ENCODE assay signal across 4 cellular contexts in the genomic region with DNA sequence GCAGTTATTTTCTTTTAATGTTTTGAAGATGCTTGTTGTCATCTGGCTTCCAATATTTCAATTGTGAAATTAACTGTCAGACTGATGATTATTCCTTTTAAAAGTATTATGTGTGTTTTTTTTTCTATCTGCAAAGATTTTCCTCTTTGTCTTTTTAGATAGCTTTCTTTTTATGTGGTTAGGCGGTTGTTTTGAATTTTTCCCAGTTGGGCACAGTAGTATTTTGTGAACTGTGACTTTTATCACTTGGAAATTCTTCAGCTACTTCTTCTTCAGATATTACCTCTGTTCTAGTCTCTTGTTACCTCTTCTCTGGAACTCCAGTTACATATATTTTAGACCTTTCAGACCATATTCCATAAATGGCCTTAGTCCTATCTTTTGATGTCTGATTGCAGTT.
A peak's percentile ranks its signal among the peaks of the same experiment; 100 is the strongest.
DNase-seq lines count a peak whose midpoint lies in the region; ATAC-seq, FAIRE-seq and TF ChIP-seq lines count a peak whose summit lies in the region.
"Not testable (repeated sequence)": the region's sequence is repeated elsewhere in the genome, so short reads cannot be mapped to it uniquely, and the experiment has no call there.

No MANE protein-coding gene starts in this region.

- not testable (repeated sequence) for H3K79me2 ChIP-seq in DND-41 (ENCODE audit: insufficient read depth, low read length); K562 (ENCODE audit: control insufficient read depth, insufficient read depth, low read length)

- H3K9me3 ChIP-seq in DND-41 (ENCODE audit: insufficient read depth, low read length, severe bottlenecking); K562 (replicated peaks; ENCODE audit: control insufficient read depth, insufficient read depth, low read depth, low read length); pancreas: not testable (repeated sequence)

- H3K9ac ChIP-seq in DND-41 (ENCODE audit: low read depth, low read length); K562 (ENCODE audit: insufficient read depth in 1 of 2, low read depth in 2 of 2, low read length in 2 of 2): not testable (repeated sequence)

- H3K4me1 ChIP-seq in DND-41 (ENCODE audit: insufficient read depth, low read length); K562 (replicated peaks in 1 of 2; ENCODE audit: control insufficient read depth in 2 of 2, insufficient read depth in 2 of 2, low read length in 2 of 2); pancreas: not testable (repeated sequence)

- H3K36me3 ChIP-seq in DND-41 (ENCODE audit: insufficient read depth, low read length); K562 (ENCODE audit: control insufficient read depth, insufficient read depth, low read length); pancreas: not testable (repeated sequence)

- not testable (repeated sequence) for TF ChIP-seq EP300 in K562 (IDR thresholded peaks at IDR 0.05; ENCODE audit: low read length)

- H2AFZ ChIP-seq in DND-41 (ENCODE audit: low read depth, low read length): not testable (repeated sequence)
- peak overlapping the region; percentile 89 for H2AFZ ChIP-seq in K562 (ENCODE audit: low read depth, low read length)

- CTCF ChIA-PET in K562 (lab: Yijun Ruan, JAX; ENCODE audit: low intra/inter-chr PET ratio): not testable (repeated sequence)

- H3K4me3 ChIP-seq in DND-41 (ENCODE audit: low read depth in 1 of 2, low read length in 2 of 2); Jurkat, Clone E6-1 (ENCODE audit: low read length); K562; pancreas: not testable (repeated sequence)

- BruUV-seq in K562 (replicated peaks; lab: Mats Ljungman, UMichigan): not testable (repeated sequence)

- not testable (repeated sequence) for DNase-seq in DND-41; K562 (ENCODE audit: extremely low read depth in 1 of 4, low spot score in 3 of 4); pancreas
- peak; percentile 53 for DNase-seq in Jurkat, Clone E6-1 (ENCODE audit: low read depth, low spot score)

- not testable (repeated sequence) for H3K4me2 ChIP-seq in DND-41 (ENCODE audit: insufficient read depth, low read length); K562 (ENCODE audit: insufficient read depth, low read length)

- 14% methylated on average over 1 of the region's 1 CpG for WGBS in K562 (ENCODE audit: insufficient coverage, low coverage, missing lambda C conversion rate)
- WGBS in pancreas, 2 donors: 91 to 95% methylated on average over 1 of the region's 1 CpG

- in situ Hi-C loops in K562 (cut with MboI): not testable (repeated sequence)

- intact Hi-C loops in K562 (cut with micrococcal nuclease); pancreas (cut with DNase I): not testable (repeated sequence)

- H3K9me1 ChIP-seq in K562 (ENCODE audit: control insufficient read depth, insufficient read depth, low read length): not testable (repeated sequence)

- H3K27ac ChIP-seq in DND-41 (ENCODE audit: low read length); K562 (ENCODE audit: extremely low read depth, low read depth, low read length); pancreas: not testable (repeated sequence)

- not testable (repeated sequence) for TF ChIP-seq RAD21 in K562 (CRISPR knock-in tag; conservative IDR thresholded peaks at IDR 0.05 in 1 of 2, IDR thresholded peaks at IDR 0.05 in 1 of 2)

- H4K20me1 ChIP-seq in DND-41 (ENCODE audit: insufficient read depth, low read length); K562 (replicated peaks; ENCODE audit: control insufficient read depth, insufficient read depth, low read length): not testable (repeated sequence)

- not testable (repeated sequence) for FAIRE-seq in K562 (lab: Jason Lieb, UNC)
- FAIRE-seq in pancreas (lab: Jason Lieb, UNC): peak; percentile 32

- not testable (repeated sequence) for TF ChIP-seq CTCF in DND-41 (IDR thresholded peaks at IDR 0.05; ENCODE audit: borderline replicate concordance, extremely low read depth, low read length, poor library complexity, severe bottlenecking); K562 (IDR thresholded peaks at IDR 0.05 in 2 of 3, conservative IDR thresholded peaks at IDR 0.05 in 1 of 3; ENCODE audit: insufficient read depth in 2 of 3, low read depth in 1 of 3, low read length in 3 of 3); pancreas (IDR thresholded peaks at IDR 0.05)

- not testable (repeated sequence) for H3K27me3 ChIP-seq in DND-41 (ENCODE audit: insufficient read depth, low read length, poor library complexity); K562 (ENCODE audit: control insufficient read depth in 2 of 2, insufficient read depth in 2 of 2, low read length in 2 of 2); pancreas

- POLR2A ChIA-PET in K562 (lab: Yijun Ruan, JAX): not testable (repeated sequence)

- not testable (repeated sequence) for TF ChIP-seq POLR2A in K562 (conservative IDR thresholded peaks at IDR 0.05)

- ATAC-seq in DND-41 (ENCODE audit: insufficient read depth, low read depth): peak; percentile 61
- ATAC-seq in K562, pancreas: not testable (repeated sequence)
